Comparison of ENCODE assay signal across 9 cellular contexts in the genomic region with DNA sequence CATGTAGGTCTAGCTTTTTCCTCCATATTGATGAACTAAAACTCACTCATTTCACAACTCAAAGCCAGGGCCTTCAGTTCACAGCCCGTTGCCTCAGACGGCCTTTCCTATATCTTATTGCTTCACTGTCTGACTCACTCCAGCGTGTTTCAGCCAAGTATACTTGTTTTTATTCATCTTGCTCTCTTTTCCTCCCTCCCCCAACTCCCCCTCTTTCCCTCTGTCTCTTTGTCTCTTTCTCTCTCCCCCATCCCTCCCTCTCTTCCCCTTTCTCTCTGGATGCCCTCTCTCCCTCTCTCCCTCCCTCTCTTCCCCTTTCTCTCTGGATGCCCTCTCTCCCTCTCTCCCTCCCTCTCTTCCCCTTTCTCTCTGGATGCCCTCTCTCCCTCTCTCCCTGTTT. TPM values are rescaled to one million over a fixed set of nuclear protein-coding genes. Genes with fewer than 3 reads are reported as not detected.
DNase-seq lines count a peak whose midpoint lies in the region; ATAC-seq and TF ChIP-seq lines count a peak whose summit lies in the region.
"Not testable (repeated sequence)": the region's sequence is repeated elsewhere in the genome, so short reads cannot be mapped to it uniquely, and the experiment has no call there.
"Had no signal": no experiment of that assay in that cellular context is flagged by ENCODE, and none has a peak within 500 bp of the region (broad histone marks: within the 10 kb centered on the region; RNA-seq: fewer than 3 reads in every experiment).

No MANE protein-coding gene starts in this region.

- not testable (repeated sequence) for H3K36me3 ChIP-seq in upper lobe of left lung

- not testable (repeated sequence) for TF ChIP-seq EP300 in upper lobe of left lung (IDR thresholded peaks at IDR 0.05)

- intact Hi-C loops in activated CD4-positive, alpha-beta memory T cell treated with anti-CD3 and anti-CD28 coated beads for 36 hours (cut with micrococcal nuclease): loop anchor here (10.0 kb wide), 2 partner anchors 320 to 510 kb away; a partner anchor contains a TSS

- POLR2A ChIA-PET in activated CD4-positive, alpha-beta memory T cell treated with anti-CD3 and anti-CD28 coated beads for 36 hours (lab: Charles Lee): not testable (repeated sequence)

- H3K27ac Mint-ChIP-seq in activated CD4-positive, alpha-beta memory T cell treated with anti-CD3 and anti-CD28 coated beads for 36 hours: not testable (repeated sequence)

- H3K4me3 Mint-ChIP-seq in activated CD4-positive, alpha-beta memory T cell treated with anti-CD3 and anti-CD28 coated beads for 36 hours: not testable (repeated sequence)

- H3K4me1 Mint-ChIP-seq in activated CD4-positive, alpha-beta memory T cell treated with anti-CD3 and anti-CD28 coated beads for 36 hours (ENCODE audit: low read depth): not testable (repeated sequence)

- H3K27ac ChIP-seq in upper lobe of left lung: peak overlapping the region; percentile 69 to 89 (median 77)

- H3K9me3 Mint-ChIP-seq in activated CD4-positive, alpha-beta memory T cell treated with anti-CD3 and anti-CD28 coated beads for 36 hours: not testable (repeated sequence)

- not testable (repeated sequence) for H3K27me3 ChIP-seq in upper lobe of left lung

- TF ChIP-seq CTCF in choroid plexus epithelial cell (conservative IDR thresholded peaks at IDR 0.05; ENCODE audit: low read depth, low read length); upper lobe of left lung (IDR thresholded peaks at IDR 0.05): not testable (repeated sequence)

- H3K4me3 ChIP-seq in choroid plexus epithelial cell (ENCODE audit: low read depth, low read length); upper lobe of left lung: not testable (repeated sequence)

- 49 to 51% methylated on average over 3 of the region's 3 CpGs for WGBS in upper lobe of left lung, 2 donors

- H3K9me3 ChIP-seq in upper lobe of left lung: not testable (repeated sequence)

- ATAC-seq in upper lobe of left lung (ENCODE audit: low FRiP score in 2 of 2): peak; percentile 54 to 77

- CTCF ChIA-PET in activated CD4-positive, alpha-beta memory T cell treated with anti-CD3 and anti-CD28 coated beads for 36 hours (lab: Charles Lee): not testable (repeated sequence)

- H3K36me3 Mint-ChIP-seq in activated CD4-positive, alpha-beta memory T cell treated with anti-CD3 and anti-CD28 coated beads for 36 hours: not testable (repeated sequence)

- H3K4me1 ChIP-seq in upper lobe of left lung: peaks cover 5 to 23% (median 13%) of the 10 kb centered on the region in 4 donors

- H3K27me3 Mint-ChIP-seq in activated CD4-positive, alpha-beta memory T cell treated with anti-CD3 and anti-CD28 coated beads for 36 hours: not testable (repeated sequence)

- DNase-seq in EL (peak; percentile 92), NCI-H460 (ENCODE audit: extremely low read depth, low read depth) (peak; percentile 22), choroid plexus epithelial cell (ENCODE audit: low read depth) (peak; percentile 98), foreskin melanocyte (peak; percentile 84), medulla oblongata (ENCODE audit: extremely low spot score) (peak; percentile 65), putamen (ENCODE audit: low spot score) (peak; percentile 39)
- DNase-seq in activated CD4-positive, alpha-beta memory T cell treated with anti-CD3 and anti-CD28 coated beads for 36 hours: peak; percentile 21
- DNase-seq in upper lobe of left lung: not testable (repeated sequence)

- not testable (repeated sequence) for TF ChIP-seq POLR2A in upper lobe of left lung (IDR thresholded peaks at IDR 0.05)

RNA-seq across cellular contexts. Expression of a gene that starts 38.9 kb away (rescaled TPM):
- total RNA-seq in NCI-H460 (2014; rRNA removed; shearing (Covaris generic)): not detected in 2 replicates
- polyA plus RNA-seq in NCI-H460 (2014; cell fraction: nucleus; rRNA removed): not detected in 2 replicates
- not detected for total RNA-seq in activated CD4-positive, alpha-beta memory T cell treated with anti-CD3 and anti-CD28 coated beads for 36 hours
- total RNA-seq in upper lobe of left lung: 10 to 100 TPM in 5 of 6 donors, 1 to 10 TPM in 1; 5.3 to 43.2 (median 17.3) TPM
- total RNA-seq: OCI-LY7 had no signal
